1 cellular context compared by ENCODE assay signal in genomic region chr11:62621567-62622470, GRCh38.
TF ChIP-seq lines count a peak whose summit lies in the region.

B3GAT3 (minus strand) TSS chr11:62621986; CDS start chr11:62621947, 39 bp downstream.

TF ChIP-seq in HepG2, 621 proteins besides CTCF, POLR2A, EP300 and RAD21 (continued from another document and continues in another):
- TF ChIP-seq HMGXB3 (CRISPR knock-in tag; IDR thresholded peaks at IDR 0.05; ENCODE audit: borderline replicate concordance): peak; percentile 60; the same call in 1 of the 2 replicates
- 0 out of 2 replicates have a peak, but pooled peaks have one; percentile 45 for TF ChIP-seq LBX2 (CRISPR knock-in tag; IDR thresholded peaks at IDR 0.05; ENCODE audit: borderline replicate concordance)
- TF ChIP-seq, protein P1, sequence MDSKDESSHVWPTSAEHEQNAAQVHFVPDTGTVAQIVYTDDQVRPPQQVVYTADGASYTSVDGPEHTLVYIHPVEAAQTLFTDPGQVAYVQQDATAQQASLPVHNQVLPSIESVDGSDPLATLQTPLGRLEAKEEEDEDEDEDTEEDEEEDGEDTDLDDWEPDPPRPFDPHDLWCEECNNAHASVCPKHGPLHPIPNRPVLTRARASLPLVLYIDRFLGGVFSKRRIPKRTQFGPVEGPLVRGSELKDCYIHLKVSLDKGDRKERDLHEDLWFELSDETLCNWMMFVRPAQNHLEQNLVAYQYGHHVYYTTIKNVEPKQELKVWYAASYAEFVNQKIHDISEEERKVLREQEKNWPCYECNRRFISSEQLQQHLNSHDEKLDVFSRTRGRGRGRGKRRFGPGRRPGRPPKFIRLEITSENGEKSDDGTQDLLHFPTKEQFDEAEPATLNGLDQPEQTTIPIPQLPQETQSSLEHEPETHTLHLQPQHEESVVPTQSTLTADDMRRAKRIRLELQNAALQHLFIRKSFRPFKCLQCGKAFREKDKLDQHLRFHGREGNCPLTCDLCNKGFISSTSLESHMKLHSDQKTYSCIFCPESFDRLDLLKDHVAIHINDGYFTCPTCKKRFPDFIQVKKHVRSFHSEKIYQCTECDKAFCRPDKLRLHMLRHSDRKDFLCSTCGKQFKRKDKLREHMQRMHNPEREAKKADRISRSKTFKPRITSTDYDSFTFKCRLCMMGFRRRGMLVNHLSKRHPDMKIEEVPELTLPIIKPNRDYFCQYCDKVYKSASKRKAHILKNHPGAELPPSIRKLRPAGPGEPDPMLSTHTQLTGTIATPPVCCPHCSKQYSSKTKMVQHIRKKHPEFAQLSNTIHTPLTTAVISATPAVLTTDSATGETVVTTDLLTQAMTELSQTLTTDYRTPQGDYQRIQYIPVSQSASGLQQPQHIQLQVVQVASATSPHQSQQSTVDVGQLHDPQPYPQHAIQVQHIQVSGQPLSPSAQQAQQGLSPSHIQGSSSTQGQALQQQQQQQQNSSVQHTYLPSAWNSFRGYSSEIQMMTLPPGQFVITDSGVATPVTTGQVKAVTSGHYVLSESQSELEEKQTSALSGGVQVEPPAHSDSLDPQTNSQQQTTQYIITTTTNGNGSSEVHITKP (CRISPR knock-in tag; IDR thresholded peaks at IDR 0.05; ENCODE audit: low read depth): peak; percentile 72
- peak; percentile 98 for TF ChIP-seq KDM2A (CRISPR knock-in tag; IDR thresholded peaks at IDR 0.05; ENCODE audit: borderline replicate concordance, low read depth)
- peak; percentile 75; the same call in 1 of the 2 replicates for TF ChIP-seq ZNF280D (CRISPR knock-in tag; IDR thresholded peaks at IDR 0.05)
- TF ChIP-seq SIX4 (CRISPR knock-in tag; IDR thresholded peaks at IDR 0.05): peak; percentile 36; the same call in 1 of the 2 replicates
- TF ChIP-seq ZFP1 (CRISPR knock-in tag; IDR thresholded peaks at IDR 0.05): peak; percentile 34; the same call in 1 of the 2 replicates
- TF ChIP-seq ZNF816 (CRISPR knock-in tag; IDR thresholded peaks at IDR 0.05; ENCODE audit: borderline replicate concordance): peak; percentile 79
- no peak for TF ChIP-seq ZNF839 (CRISPR knock-in tag; IDR thresholded peaks at IDR 0.05; ENCODE audit: borderline replicate concordance)
- TF ChIP-seq ZSCAN29 (CRISPR knock-in tag; conservative IDR thresholded peaks at IDR 0.05): no peak
- TF ChIP-seq ZNF615 (CRISPR knock-in tag; IDR thresholded peaks at IDR 0.05; ENCODE audit: borderline replicate concordance): peak; percentile 87; the same call in 1 of the 2 replicates
- TF ChIP-seq DR1 (CRISPR knock-in tag; IDR thresholded peaks at IDR 0.05): peak; percentile 67; the same call in 1 of the 2 replicates
- TF ChIP-seq ZNF710 (CRISPR knock-in tag; IDR thresholded peaks at IDR 0.05; ENCODE audit: borderline replicate concordance): peak; percentile 80
- TF ChIP-seq ZNF136 (CRISPR knock-in tag; IDR thresholded peaks at IDR 0.05; ENCODE audit: low read depth): peak; percentile 95; the same call in 1 of the 2 replicates
- peak; percentile 92 for TF ChIP-seq DMAP1 (CRISPR knock-in tag; IDR thresholded peaks at IDR 0.05)
- 0 out of 2 replicates have a peak, but pooled peaks have one; percentile 14 for TF ChIP-seq AHDC1 (CRISPR knock-in tag; IDR thresholded peaks at IDR 0.05; ENCODE audit: borderline replicate concordance)
- TF ChIP-seq CEBPB (IDR thresholded peaks at IDR 0.05; ENCODE audit: borderline replicate concordance, low read depth, low read length): peak; percentile 78
- TF ChIP-seq BCL3 (CRISPR knock-in tag; IDR thresholded peaks at IDR 0.05): peak; percentile 83
- no peak for TF ChIP-seq PBX3 (CRISPR knock-in tag; IDR thresholded peaks at IDR 0.05; ENCODE audit: borderline replicate concordance)
- TF ChIP-seq TFDP2 (CRISPR knock-in tag; IDR thresholded peaks at IDR 0.05): peak; percentile 95
- TF ChIP-seq NFIB (CRISPR knock-in tag; IDR thresholded peaks at IDR 0.05; ENCODE audit: borderline replicate concordance): no peak
- TF ChIP-seq ZFP36L2 (CRISPR knock-in tag; IDR thresholded peaks at IDR 0.05): peak; percentile 90; the same call in 1 of the 2 replicates
- no peak; the same call in 1 of the 2 replicates for TF ChIP-seq ZKSCAN8 (CRISPR knock-in tag; IDR thresholded peaks at IDR 0.05; ENCODE audit: borderline replicate concordance)
- no peak for TF ChIP-seq SYNCRIP (IDR thresholded peaks at IDR 0.05; ENCODE audit: insufficient read depth, low read depth, low read length)
- TF ChIP-seq POLR2AphosphoS5 (IDR thresholded peaks at IDR 0.05; ENCODE audit: low read depth, low read length): peak; percentile 70
- peak; percentile 79 for TF ChIP-seq E2F5 (CRISPR knock-in tag; conservative IDR thresholded peaks at IDR 0.05)
